Comparison of ENCODE assay signal across 3 cellular contexts in genomic region chr4:19187104-19187503, GRCh38.
TF ChIP-seq lines count a peak whose summit lies in the region.

No MANE protein-coding gene starts in this region.

TF ChIP-seq in SK-N-SH treated with all-trans-retinoic acid at 6 μM for 48 hours, 23 proteins besides CTCF, POLR2A, EP300 and RAD21 (continued from another document):
- TF ChIP-seq TOX (CRISPR knock-in tag; IDR thresholded peaks at IDR 0.05; ENCODE audit: borderline replicate concordance), result no peak
- no peak for TF ChIP-seq CSRNP3 (CRISPR knock-in tag; IDR thresholded peaks at IDR 0.05)

TF ChIP-seq in SK-N-SH, 30 proteins besides CTCF, POLR2A, EP300 and RAD21 (continued from another document):
- TF ChIP-seq, protein P1, sequence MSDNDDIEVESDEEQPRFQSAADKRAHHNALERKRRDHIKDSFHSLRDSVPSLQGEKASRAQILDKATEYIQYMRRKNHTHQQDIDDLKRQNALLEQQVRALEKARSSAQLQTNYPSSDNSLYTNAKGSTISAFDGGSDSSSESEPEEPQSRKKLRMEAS (IDR thresholded peaks at IDR 0.05; ENCODE audit: low read depth), result no peak
- TF ChIP-seq, protein P2, sequence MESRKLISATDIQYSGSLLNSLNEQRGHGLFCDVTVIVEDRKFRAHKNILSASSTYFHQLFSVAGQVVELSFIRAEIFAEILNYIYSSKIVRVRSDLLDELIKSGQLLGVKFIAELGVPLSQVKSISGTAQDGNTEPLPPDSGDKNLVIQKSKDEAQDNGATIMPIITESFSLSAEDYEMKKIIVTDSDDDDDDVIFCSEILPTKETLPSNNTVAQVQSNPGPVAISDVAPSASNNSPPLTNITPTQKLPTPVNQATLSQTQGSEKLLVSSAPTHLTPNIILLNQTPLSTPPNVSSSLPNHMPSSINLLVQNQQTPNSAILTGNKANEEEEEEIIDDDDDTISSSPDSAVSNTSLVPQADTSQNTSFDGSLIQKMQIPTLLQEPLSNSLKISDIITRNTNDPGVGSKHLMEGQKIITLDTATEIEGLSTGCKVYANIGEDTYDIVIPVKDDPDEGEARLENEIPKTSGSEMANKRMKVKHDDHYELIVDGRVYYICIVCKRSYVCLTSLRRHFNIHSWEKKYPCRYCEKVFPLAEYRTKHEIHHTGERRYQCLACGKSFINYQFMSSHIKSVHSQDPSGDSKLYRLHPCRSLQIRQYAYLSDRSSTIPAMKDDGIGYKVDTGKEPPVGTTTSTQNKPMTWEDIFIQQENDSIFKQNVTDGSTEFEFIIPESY (IDR thresholded peaks at IDR 0.05; ENCODE audit: borderline replicate concordance, low read depth), result no peak
- TF ChIP-seq, protein P3, sequence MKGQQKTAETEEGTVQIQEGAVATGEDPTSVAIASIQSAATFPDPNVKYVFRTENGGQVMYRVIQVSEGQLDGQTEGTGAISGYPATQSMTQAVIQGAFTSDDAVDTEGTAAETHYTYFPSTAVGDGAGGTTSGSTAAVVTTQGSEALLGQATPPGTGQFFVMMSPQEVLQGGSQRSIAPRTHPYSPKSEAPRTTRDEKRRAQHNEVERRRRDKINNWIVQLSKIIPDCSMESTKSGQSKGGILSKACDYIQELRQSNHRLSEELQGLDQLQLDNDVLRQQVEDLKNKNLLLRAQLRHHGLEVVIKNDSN (IDR thresholded peaks at IDR 0.05; ENCODE audit: borderline replicate concordance, low read depth), result no peak
- no peak for TF ChIP-seq MEF2A (IDR thresholded peaks at IDR 0.05; ENCODE audit: borderline replicate concordance, low read depth)

TF ChIP-seq in endothelial cell of umbilical vein, 7 proteins besides CTCF, POLR2A, EP300 and RAD21:
- TF ChIP-seq, protein P1 (IDR thresholded peaks at IDR 0.05; ENCODE audit: insufficient read depth, insufficient read length), result no peak
- no peak for TF ChIP-seq MYC (IDR thresholded peaks at IDR 0.05; ENCODE audit: low read depth, low read length)
- no peak for TF ChIP-seq EZH2 (IDR thresholded peaks at IDR 0.05; ENCODE audit: borderline replicate concordance, low read depth, low read length, severe bottlenecking)
- no peak for TF ChIP-seq POLR2AphosphoS5 (IDR thresholded peaks at IDR 0.05; ENCODE audit: insufficient read depth, low read depth, low read length)
- TF ChIP-seq GATA2 (IDR thresholded peaks at IDR 0.05; ENCODE audit: insufficient read depth, insufficient read length, low read depth, low read length), result no peak
- no peak for TF ChIP-seq JUN (IDR thresholded peaks at IDR 0.05; ENCODE audit: borderline replicate concordance, insufficient read depth, insufficient read length, low read depth)
- no peak for TF ChIP-seq FOS (IDR thresholded peaks at IDR 0.05; ENCODE audit: borderline replicate concordance, insufficient read depth, low read length)
